ENCODE assay signal across 14 cellular contexts in the genomic region with DNA sequence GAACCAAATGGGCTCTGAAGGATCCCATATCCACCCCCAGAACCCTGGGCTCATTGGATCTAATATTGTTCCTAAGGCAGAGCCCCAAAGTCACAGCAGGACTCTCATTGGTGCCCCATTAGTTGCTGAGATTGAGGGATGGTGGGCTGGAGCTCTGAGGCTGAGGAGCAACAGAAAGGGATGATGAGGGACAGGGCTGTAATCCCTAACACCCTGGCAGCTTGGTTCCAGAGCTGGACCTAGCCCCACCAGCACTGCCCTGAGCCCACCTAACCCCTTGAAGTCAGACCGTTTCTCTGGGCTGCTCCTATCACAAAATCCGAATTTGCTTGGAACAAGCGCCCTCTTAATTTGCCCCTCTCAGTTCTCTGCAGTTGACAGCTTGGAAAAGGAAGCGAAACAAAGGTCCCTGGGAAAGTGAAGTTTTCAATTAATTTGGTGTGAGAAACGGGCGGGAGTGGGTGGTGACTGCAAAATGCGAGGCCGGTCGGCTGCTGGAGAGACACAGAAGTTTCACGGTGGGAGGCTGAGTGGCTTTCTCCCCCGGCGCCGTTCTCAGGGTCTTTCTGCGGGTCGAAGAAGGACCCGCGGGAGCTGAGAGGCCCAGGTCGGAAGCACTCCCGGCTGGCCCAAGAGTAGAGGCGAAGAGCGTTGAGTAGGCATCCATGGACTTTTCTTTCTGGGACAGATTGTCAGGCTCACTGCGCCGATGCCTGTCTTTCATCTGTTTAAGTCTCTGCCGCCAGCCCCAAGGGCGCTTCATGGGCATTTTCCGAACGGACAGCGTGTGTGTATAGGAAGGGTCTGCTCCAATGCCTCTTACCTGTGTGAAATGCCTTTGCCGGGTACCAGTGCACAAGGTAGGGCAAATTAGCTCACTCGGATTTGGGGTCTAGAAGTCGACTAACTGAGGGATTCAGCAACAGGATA. TPM values are rescaled to one million over a fixed set of nuclear protein-coding genes. Genes with fewer than 3 reads are reported as not detected.
A peak's percentile ranks its signal among the peaks of the same experiment; 100 is the strongest.
DNase-seq lines count a peak whose midpoint lies in the region; ATAC-seq, FAIRE-seq and TF ChIP-seq lines count a peak whose summit lies in the region.
"Had no signal": no experiment of that assay in that cellular context is flagged by ENCODE, and none has a peak within 500 bp of the region (broad histone marks: within the 10 kb centered on the region; RNA-seq: fewer than 3 reads in every experiment).

No MANE protein-coding gene starts in this region.

- H3K79me1 ChIP-seq in H1 (ENCODE audit: low read depth, low read length) (no peaks in the 10 kb centered on the region), trophoblast cell (ENCODE audit: low read length) (no peaks in the 10 kb centered on the region)

- peak overlapping the region; percentile 6 for H3K4me3 Mint-ChIP-seq in activated CD4-positive, alpha-beta T cell treated with anti-CD3 and anti-CD28 coated beads, Interleukin-2, amount 10 ng/mL, durations not matched to agents 7 days and 5 days

- H3K4me1 ChIP-seq in H1 (replicated peaks in 1 of 4; ENCODE audit: control insufficient read depth in 3 of 4, insufficient read depth in 4 of 4, low read length in 3 of 4) (peaks cover 0 to 17% (median 10%) of the 10 kb centered on the region in 4 experiments; a peak in 6 of 7 replicates), trophoblast cell (ENCODE audit: control insufficient read depth in 1 of 2, insufficient read depth in 2 of 2, low read length in 2 of 2) (peaks cover 9 to 11% of the 10 kb centered on the region in 2 experiments)
- H3K4me1 ChIP-seq: SJCRH30 had no signal

- H3K27ac ChIP-seq in H1 (ENCODE audit: low read depth, low read length): no peak overlapping the region
- no peak overlapping the region for H3K27ac ChIP-seq in trophoblast cell (ENCODE audit: low read depth, low read length)
- H3K27ac ChIP-seq: SJCRH30 had no signal

- H2BK12ac ChIP-seq in H1 (ENCODE audit: low read depth, low read length) (peak overlapping the region; percentile 62; the same call in 1 of the 2 replicates), trophoblast cell (ENCODE audit: low read length) (no peak overlapping the region)

- H3K56ac ChIP-seq in H1 (replicated peaks; ENCODE audit: insufficient read length, low read depth, low read length): no peak overlapping the region

- peaks cover 3% of the 10 kb centered on the region; the same call in 1 of the 2 replicates for H3K23me2 ChIP-seq in H1 (ENCODE audit: low read depth, low read length)

- no peaks in the 10 kb centered on the region for H3K9me3 Mint-ChIP-seq in activated CD4-positive, alpha-beta T cell treated with anti-CD3 and anti-CD28 coated beads, Interleukin-2, amount 10 ng/mL, durations not matched to agents 7 days and 5 days

- H2BK120ac ChIP-seq in H1 (replicated peaks; ENCODE audit: low read depth, low read length) (no peak overlapping the region), trophoblast cell (ENCODE audit: insufficient read depth, low read length, poor library complexity) (no peak overlapping the region)

- H3K36me3 ChIP-seq in H1 (ENCODE audit: control insufficient read depth in 2 of 4, insufficient read depth in 4 of 4, low read length in 3 of 4): peaks cover 0 to 5% (median 0%) of the 10 kb centered on the region in 4 experiments; a peak in 1 of 8 replicates
- no peaks in the 10 kb centered on the region for H3K36me3 ChIP-seq in trophoblast cell (ENCODE audit: control insufficient read depth in 1 of 2, insufficient read depth in 2 of 2, low read length in 2 of 2)
- H3K36me3 ChIP-seq: HAP-1, SJCRH30 had no signal

- FAIRE-seq in H1 (lab: Jason Lieb, UNC): no peak
- FAIRE-seq: frontal cortex had no signal

- H2AK5ac ChIP-seq in H1 (ENCODE audit: low read depth, low read length): no peak overlapping the region
- no peak overlapping the region for H2AK5ac ChIP-seq in trophoblast cell (ENCODE audit: low read length)

- POLR2A ChIA-PET in activated CD4-positive, alpha-beta T cell treated with anti-CD3 and anti-CD28 coated beads, Interleukin-2, amount 10 ng/mL, durations not matched to agents 7 days and 5 days (lab: Charles Lee): no interaction called here
- POLR2A ChIA-PET in H1 (lab: Charles Lee; ENCODE audit: partially characterized antibody): no interaction called here

- no peak for DNase-seq in activated CD4-positive, alpha-beta T cell treated with anti-CD3 and anti-CD28 coated beads, Interleukin-2, amount 10 ng/mL, durations not matched to agents 7 days and 5 days
- no peak for DNase-seq in activated CD4-positive, alpha-beta T cell treated with anti-CD3 and anti-CD28 coated beads, Interleukin-2, amount 50 U/mL, for 4 hours
- DNase-seq in NCI-H2227 treated with DMSO at 0.1 percent for 48 hours (lab: John Stamatoyannopoulos, UW): peak; percentile 57
- DNase-seq in H1 (ENCODE audit: low read depth in 1 of 2, low spot score in 2 of 2): peak in 1 of 2 experiments; percentile 49
- no peak for DNase-seq in trophoblast cell
- DNase-seq in iPS-NIHi7 (ENCODE audit: extremely low spot score): no peak
- DNase-seq in Kasumi-1 (lab: John Stamatoyannopoulos, UW): no peak
- DNase-seq: activated CD4-positive, alpha-beta T cell treated with anti-CD3 and anti-CD28 coated beads for 1 hour; amniotic stem cell; NCI-H1436 treated with DMSO at 0.1 percent for 48 hours had no signal

- H3K9ac ChIP-seq in H1 (replicated peaks in 1 of 4; ENCODE audit: extremely low read depth in 1 of 4, low read depth in 3 of 4, low read length in 3 of 4): no peak overlapping the region
- no peak overlapping the region for H3K9ac ChIP-seq in trophoblast cell (ENCODE audit: low read length)

- H4K5ac ChIP-seq in H1 (ENCODE audit: insufficient read length, low read depth, low read length): no peak overlapping the region

- no peak for TF ChIP-seq POLR2A in H1 (IDR thresholded peaks at IDR 0.05; ENCODE audit: control extremely low read depth in 1 of 2, low read depth in 2 of 2, low read length in 2 of 2)

- H3K79me2 ChIP-seq in H1 (ENCODE audit: control insufficient read depth in 1 of 2, insufficient read depth in 2 of 2, low read length in 2 of 2) (no peaks in the 10 kb centered on the region), trophoblast cell (ENCODE audit: control insufficient read depth, insufficient read depth, low read length, poor library complexity) (peaks cover 2% of the 10 kb centered on the region)

- ATAC-seq in GM21825 (IDR thresholded peaks at IDR 0.05; ENCODE audit: unreplicated experiment): no peak

- no peak overlapping the region for H4K12ac ChIP-seq in trophoblast cell (ENCODE audit: low read depth, low read length)

- WGBS in H1 (ENCODE audit: extremely low coverage in 1 of 2, insufficient coverage in 1 of 2, insufficient read length in 1 of 2, insufficient replicate concordance in 2 of 2, low coverage in 1 of 2, low lambda C conversion rate in 2 of 2, missing lambda C conversion rate in 1 of 2), 2 experiments: 9% methylated on average over 31 of the region's 31 CpGs; no CpG with 5 or more reads in 1 of the 2 experiments
- no CpG with 5 or more reads among the region's 31 CpGs for WGBS in trophoblast cell (ENCODE audit: extremely low coverage, insufficient coverage, insufficient read length)

- peaks cover 92% of the 10 kb centered on the region for H3K27me3 Mint-ChIP-seq in activated CD4-positive, alpha-beta T cell treated with anti-CD3 and anti-CD28 coated beads, Interleukin-2, amount 10 ng/mL, durations not matched to agents 7 days and 5 days

- H3K9me3 ChIP-seq in H1 (ENCODE audit: insufficient read depth in 2 of 2, low read depth in 1 of 2, low read length in 1 of 2): no peaks in the 10 kb centered on the region; a peak in 1 of 4 replicates
- peaks cover 4% of the 10 kb centered on the region for H3K9me3 ChIP-seq in trophoblast cell (ENCODE audit: insufficient read depth, low read depth, low read length)
- H3K9me3 ChIP-seq: HAP-1, SJCRH30 had no signal

- H3K23ac ChIP-seq in H1 (ENCODE audit: insufficient read length) (no peak overlapping the region), trophoblast cell (ENCODE audit: low read length) (no peak overlapping the region)

- H3K4me2 ChIP-seq in H1 (ENCODE audit: insufficient read depth in 1 of 2, low read depth in 2 of 2, low read length in 2 of 2): peak overlapping the region; percentile 20 to 66; a peak in 3 of 4 replicates
- H3K4me2 ChIP-seq in trophoblast cell (ENCODE audit: low read length): peak overlapping the region; percentile 32

- H4K20me1 ChIP-seq in H1 (replicated peaks in 1 of 2; ENCODE audit: control insufficient read depth in 1 of 2, insufficient read depth in 2 of 2, low read length in 2 of 2): peaks cover 19 to 35% of the 10 kb centered on the region in 2 experiments

- H2BK20ac ChIP-seq in H1 (ENCODE audit: low read length): no peak overlapping the region

- peaks cover 6% of the 10 kb centered on the region for H3K36me3 Mint-ChIP-seq in activated CD4-positive, alpha-beta T cell treated with anti-CD3 and anti-CD28 coated beads, Interleukin-2, amount 10 ng/mL, durations not matched to agents 7 days and 5 days (ENCODE audit: low read depth)

- H3K4ac ChIP-seq in H1 (replicated peaks; ENCODE audit: insufficient read length, low read depth, low read length) (no peak overlapping the region), trophoblast cell (ENCODE audit: low read depth, low read length) (no peak overlapping the region)

- TF ChIP-seq EP300 in H1 (IDR thresholded peaks at IDR 0.05; ENCODE audit: borderline replicate concordance in 1 of 2, low read depth in 2 of 2, low read length in 2 of 2): no peak

- H2AFZ ChIP-seq in H1 (ENCODE audit: low read length) (no peak overlapping the region), trophoblast cell (ENCODE audit: insufficient read depth, low read length, poor library complexity) (no peak overlapping the region)

- peaks cover 8% of the 10 kb centered on the region for H3K4me1 Mint-ChIP-seq in activated CD4-positive, alpha-beta T cell treated with anti-CD3 and anti-CD28 coated beads, Interleukin-2, amount 10 ng/mL, durations not matched to agents 7 days and 5 days

- CTCF ChIA-PET in activated CD4-positive, alpha-beta T cell treated with anti-CD3 and anti-CD28 coated beads, Interleukin-2, amount 10 ng/mL, durations not matched to agents 7 days and 5 days (lab: Charles Lee): interaction anchor here (0.6 to 1.2 kb wide), 3 partner anchors 35 to 1066 kb away, joined by 3 read pairs; no protein-coding TSS in a partner anchor
- CTCF ChIA-PET in H1 (lab: Charles Lee; ENCODE audit: partially characterized antibody): interaction anchor here (0.6 to 2.5 kb wide), 5 partner anchors 8 to 84 kb away, joined by 3 to 12 read pairs (median 3); no protein-coding TSS in a partner anchor

- H4K91ac ChIP-seq in H1 (replicated peaks; ENCODE audit: insufficient read length, low read length): no peak overlapping the region
- no peak overlapping the region for H4K91ac ChIP-seq in trophoblast cell (ENCODE audit: low read depth, low read length)

- H4K8ac ChIP-seq in H1 (ENCODE audit: extremely low read depth, insufficient read depth, low read length) (no peak overlapping the region), trophoblast cell (ENCODE audit: low read depth, low read length) (no peak overlapping the region)

- H3K27me3 ChIP-seq in H1 (replicated peaks in 1 of 4; ENCODE audit: control insufficient read depth in 3 of 4, extremely low read depth in 1 of 4, insufficient read depth in 3 of 4, low read length in 3 of 4): peaks cover 90 to 99% (median 95%) of the 10 kb centered on the region in 4 experiments
- peaks cover 78% of the 10 kb centered on the region for H3K27me3 ChIP-seq in trophoblast cell (ENCODE audit: insufficient read depth, low read length)
- H3K27me3 ChIP-seq: SJCRH30 had no signal

- H2BK15ac ChIP-seq in H1 (ENCODE audit: low read length): 0 out of 2 replicates have a peak overlapping the region, but pooled peaks have one; percentile 4

- H3K27ac Mint-ChIP-seq in activated CD4-positive, alpha-beta T cell treated with anti-CD3 and anti-CD28 coated beads, Interleukin-2, amount 10 ng/mL, durations not matched to agents 7 days and 5 days: peak overlapping the region; percentile 79

- no peak for TF ChIP-seq CTCF in H1 (IDR thresholded peaks at IDR 0.05; ENCODE audit: control extremely low read depth in 1 of 3, insufficient read depth in 1 of 3, low read depth in 1 of 3, low read length in 3 of 3)

- TF ChIP-seq RAD21 in H1 (IDR thresholded peaks at IDR 0.05 in 1 of 2, conservative IDR thresholded peaks at IDR 0.05 in 1 of 2; ENCODE audit: low read depth in 2 of 2, low read length in 2 of 2): no peak

- H3K18ac ChIP-seq in H1 (ENCODE audit: extremely low read depth, low read length): no peak overlapping the region
- no peak overlapping the region for H3K18ac ChIP-seq in trophoblast cell (ENCODE audit: low read length)

- 0 out of 8 replicates have a peak overlapping the region, but pooled peaks of 1 of the 4 experiments have one; percentile 7 for H3K4me3 ChIP-seq in H1 (ENCODE audit: extremely low read depth in 1 of 4, insufficient read depth in 2 of 4, low read depth in 3 of 4, low read length in 4 of 4)
- H3K4me3 ChIP-seq in trophoblast cell (ENCODE audit: low read depth, low read length): no peak overlapping the region

- no peak overlapping the region for H3K14ac ChIP-seq in H1 (ENCODE audit: insufficient read length)
- H3K14ac ChIP-seq in trophoblast cell (ENCODE audit: low read length): no peak overlapping the region

- H2BK5ac ChIP-seq in H1 (ENCODE audit: low read depth, low read length) (no peak overlapping the region), trophoblast cell (ENCODE audit: low read depth, low read length, poor library complexity) (no peak overlapping the region)

RNA-seq across cellular contexts. Expression of a gene that starts 0.9 kb away (rescaled TPM):
- not detected for total RNA-seq in activated CD4-positive, alpha-beta T cell treated with anti-CD3 and anti-CD28 coated beads, Interleukin-2, amount 10 ng/mL, durations not matched to agents 7 days and 5 days
- total RNA-seq in H1 (2021; fragmentation: NEBNext Ultra II Directional; extraction: Animal tissue kit (Norgen Biotek cat#: 25700)): not detected in 2 replicates
- polyA plus RNA-seq in H1 (2011; rRNA removed): not detected in 2 replicates
- not detected for polyA plus RNA-seq in H1 (2011; cell fraction: cytosol; rRNA removed)
- polyA plus RNA-seq in H1 (2011; cell fraction: nucleus; rRNA removed): not detected
- polyA plus RNA-seq in H1 (2012, experiment 1 of 2): not detected in 4 replicates
- polyA plus RNA-seq in H1 (2012, experiment 2 of 2): not detected
- polyA plus RNA-seq in H1 (2013, experiment 1 of 2): 0.04 TPM
- not detected for polyA plus RNA-seq in H1 (2013, experiment 2 of 2)
- polyA minus RNA-seq in H1 (2011; rRNA and poly(A)+ RNA removed): not detected in 2 replicates
- polyA minus RNA-seq in H1 (2011; cell fraction: cytosol; rRNA and poly(A)+ RNA removed): not detected
- not detected for polyA minus RNA-seq in H1 (2011; cell fraction: nucleus; rRNA and poly(A)+ RNA removed)
- 0.28 and 0.37 TPM in 2 replicates for polyA plus RNA-seq in trophoblast cell (2013)
- total RNA-seq: frontal cortex had no signal

RNA-seq across cellular contexts. Expression of a gene that starts 7.8 kb away (rescaled TPM):
- not detected for total RNA-seq in activated CD4-positive, alpha-beta T cell treated with anti-CD3 and anti-CD28 coated beads, Interleukin-2, amount 10 ng/mL, durations not matched to agents 7 days and 5 days
- total RNA-seq in H1 (2021; fragmentation: NEBNext Ultra II Directional; extraction: Animal tissue kit (Norgen Biotek cat#: 25700)): not detected in 2 replicates
- polyA plus RNA-seq in H1 (2011; rRNA removed): not detected in 2 replicates
- not detected for polyA plus RNA-seq in H1 (2011; cell fraction: cytosol; rRNA removed)
- polyA plus RNA-seq in H1 (2011; cell fraction: nucleus; rRNA removed): 0.03 TPM
- polyA plus RNA-seq in H1 (2012, experiment 1 of 2): not detected in 4 replicates
- polyA plus RNA-seq in H1 (2012, experiment 2 of 2): 0.03 TPM
- not detected for polyA plus RNA-seq in H1 (2013, experiment 1 of 2)
- polyA plus RNA-seq in H1 (2013, experiment 2 of 2): not detected
- polyA minus RNA-seq in H1 (2011; rRNA and poly(A)+ RNA removed): not detected in 2 replicates
- not detected for polyA minus RNA-seq in H1 (2011; cell fraction: cytosol; rRNA and poly(A)+ RNA removed)
- polyA minus RNA-seq in H1 (2011; cell fraction: nucleus; rRNA and poly(A)+ RNA removed): not detected
- polyA plus RNA-seq in trophoblast cell (2013): 0.03 TPM in 2 replicates
- total RNA-seq: frontal cortex, SJCRH30 had no signal

RNA-seq across cellular contexts. Expression of a gene that starts 8.0 kb away (rescaled TPM):
- not detected for total RNA-seq in activated CD4-positive, alpha-beta T cell treated with anti-CD3 and anti-CD28 coated beads, Interleukin-2, amount 10 ng/mL, durations not matched to agents 7 days and 5 days
- not detected in 2 replicates for total RNA-seq in H1 (2021; fragmentation: NEBNext Ultra II Directional; extraction: Animal tissue kit (Norgen Biotek cat#: 25700))
- not detected in 2 replicates for polyA plus RNA-seq in H1 (2011; rRNA removed)
- polyA plus RNA-seq in H1 (2011; cell fraction: cytosol; rRNA removed): not detected
- not detected for polyA plus RNA-seq in H1 (2011; cell fraction: nucleus; rRNA removed)
- polyA plus RNA-seq in H1 (2012, experiment 1 of 2): not detected in 4 replicates
- not detected for polyA plus RNA-seq in H1 (2012, experiment 2 of 2)
- polyA plus RNA-seq in H1 (2013, experiment 1 of 2): not detected
- not detected for polyA plus RNA-seq in H1 (2013, experiment 2 of 2)
- polyA minus RNA-seq in H1 (2011; rRNA and poly(A)+ RNA removed): not detected in 2 replicates
- polyA minus RNA-seq in H1 (2011; cell fraction: cytosol; rRNA and poly(A)+ RNA removed): not detected
- polyA minus RNA-seq in H1 (2011; cell fraction: nucleus; rRNA and poly(A)+ RNA removed): not detected
- polyA plus RNA-seq in trophoblast cell (2013): 0.06 and 0.07 TPM in 2 replicates
- total RNA-seq: frontal cortex had no signal

RNA-seq across cellular contexts. Expression of a gene that starts 15.5 kb away (rescaled TPM):
- not detected for total RNA-seq in activated CD4-positive, alpha-beta T cell treated with anti-CD3 and anti-CD28 coated beads, Interleukin-2, amount 10 ng/mL, durations not matched to agents 7 days and 5 days
- total RNA-seq in H1 (2021; fragmentation: NEBNext Ultra II Directional; extraction: Animal tissue kit (Norgen Biotek cat#: 25700)): not detected in 2 replicates
- polyA plus RNA-seq in H1 (2011; rRNA removed): not detected in 2 replicates
- polyA plus RNA-seq in H1 (2011; cell fraction: cytosol; rRNA removed): not detected
- not detected for polyA plus RNA-seq in H1 (2011; cell fraction: nucleus; rRNA removed)
- polyA plus RNA-seq in H1 (2012, experiment 1 of 2): not detected in 4 replicates
- polyA plus RNA-seq in H1 (2012, experiment 2 of 2): not detected
- not detected for polyA plus RNA-seq in H1 (2013, experiment 1 of 2)
- not detected for polyA plus RNA-seq in H1 (2013, experiment 2 of 2)
- polyA minus RNA-seq in H1 (2011; rRNA and poly(A)+ RNA removed): not detected in 2 replicates
- not detected for polyA minus RNA-seq in H1 (2011; cell fraction: cytosol; rRNA and poly(A)+ RNA removed)
- polyA minus RNA-seq in H1 (2011; cell fraction: nucleus; rRNA and poly(A)+ RNA removed): not detected
- polyA plus RNA-seq in trophoblast cell (2013): 2.7 and 3.3 TPM in 2 replicates
- total RNA-seq: frontal cortex had no signal

RNA-seq across cellular contexts. Expression of a gene that starts 25.0 kb away (rescaled TPM):
- total RNA-seq in activated CD4-positive, alpha-beta T cell treated with anti-CD3 and anti-CD28 coated beads, Interleukin-2, amount 10 ng/mL, durations not matched to agents 7 days and 5 days: not detected
- not detected in 2 replicates for total RNA-seq in H1 (2021; fragmentation: NEBNext Ultra II Directional; extraction: Animal tissue kit (Norgen Biotek cat#: 25700))
- polyA plus RNA-seq in H1 (2011; rRNA removed): not detected in 2 replicates
- not detected for polyA plus RNA-seq in H1 (2011; cell fraction: cytosol; rRNA removed)
- not detected for polyA plus RNA-seq in H1 (2011; cell fraction: nucleus; rRNA removed)
- polyA plus RNA-seq in H1 (2012, experiment 1 of 2): not detected in 4 replicates
- not detected for polyA plus RNA-seq in H1 (2012, experiment 2 of 2)
- not detected for polyA plus RNA-seq in H1 (2013, experiment 1 of 2)
- not detected for polyA plus RNA-seq in H1 (2013, experiment 2 of 2)
- polyA minus RNA-seq in H1 (2011; rRNA and poly(A)+ RNA removed): not detected in 2 replicates
- not detected for polyA minus RNA-seq in H1 (2011; cell fraction: cytosol; rRNA and poly(A)+ RNA removed)
- polyA minus RNA-seq in H1 (2011; cell fraction: nucleus; rRNA and poly(A)+ RNA removed): not detected
- 1.4 and 1.6 TPM in 2 replicates for polyA plus RNA-seq in trophoblast cell (2013)
- total RNA-seq: frontal cortex had no signal
